In the genomic region with DNA sequence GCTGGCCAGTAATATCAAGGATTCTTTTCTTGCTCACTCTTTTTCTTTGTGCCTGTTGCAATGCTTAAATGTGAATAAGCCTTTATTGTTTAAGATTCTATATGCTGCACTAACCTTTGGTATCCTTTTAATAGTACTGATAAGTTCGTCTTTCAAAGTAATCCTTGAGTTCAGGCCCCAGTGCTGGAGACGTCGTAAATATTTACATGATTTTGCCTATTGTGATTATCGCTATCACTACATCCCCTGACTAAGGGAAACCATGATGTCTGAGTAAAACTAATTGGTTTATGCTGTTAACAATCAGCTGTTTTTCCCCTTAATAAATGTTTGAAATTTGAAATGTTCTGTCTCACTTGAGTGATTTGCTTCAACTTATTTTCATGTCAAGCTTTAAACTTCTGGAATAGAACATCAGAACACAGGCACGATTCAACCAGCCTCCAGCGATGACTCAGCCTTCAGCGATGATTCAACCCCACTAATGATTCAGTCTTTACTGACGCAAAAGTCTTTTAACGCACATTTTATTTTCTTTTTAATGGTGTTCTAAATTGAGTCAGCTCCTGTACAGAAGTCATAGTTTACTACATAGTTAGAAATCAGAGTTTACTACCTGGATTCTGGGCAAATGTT, we compare ENCODE assay signal across 8 cellular contexts. TPM values are rescaled to one million over a fixed set of nuclear protein-coding genes. Genes with fewer than 3 reads are reported as not detected.
DNase-seq lines count a peak whose midpoint lies in the region; ATAC-seq and TF ChIP-seq lines count a peak whose summit lies in the region.

No MANE protein-coding gene starts in this region.

- no peak for TF ChIP-seq POLR2A in HCT116 (IDR thresholded peaks at IDR 0.05; ENCODE audit: borderline replicate concordance, extremely low read depth, insufficient read depth, insufficient read length)

- CTCF ChIA-PET in HCT116 (lab: Charles Lee): interaction anchor here (1.1 to 1.9 kb wide), 3 partner anchors 12 to 240 kb away, joined by 4 to 5 read pairs (median 4); no protein-coding TSS in a partner anchor
- CTCF ChIA-PET in GM10248 (lab: Yijun Ruan, JAX): interaction anchor here (1.0 to 1.6 kb wide), 4 partner anchors 12 to 240 kb away, joined by 4 to 7 read pairs (median 5); no protein-coding TSS in a partner anchor

- no peaks in the 10 kb centered on the region for H4K20me1 ChIP-seq in HCT116 (ENCODE audit: insufficient read depth)

- H3K4me1 Mint-ChIP-seq in T-helper 17 cell (peaks cover 35% of the 10 kb centered on the region), brain (peaks cover 22% of the 10 kb centered on the region), mesothelial cell of epicardium (peaks cover 31% of the 10 kb centered on the region)

- ATAC-seq in HCT116: peak; percentile 49
- ATAC-seq in T-helper 17 cell: peak; percentile 18

- peak overlapping the region; percentile 53 for H3K27ac ChIP-seq in HCT116 (ENCODE audit: low read depth, low read length)
- H3K27ac ChIP-seq in substantia nigra (ENCODE audit: low read depth, low read length, poor library complexity, severe bottlenecking): peak overlapping the region; percentile 77

- no TSS peak for BruUV-seq in HCT116 (replicated peaks; lab: Mats Ljungman, UMichigan)

- peak overlapping the region; percentile 67 for H3K4me2 ChIP-seq in HCT116 (ENCODE audit: low read length)

- H3K79me2 ChIP-seq in HCT116 (ENCODE audit: insufficient read depth, low read length): peaks cover 12% of the 10 kb centered on the region; the same call in 1 of the 2 replicates

- peak overlapping the region; percentile 51 for H3K9ac ChIP-seq in HCT116 (ENCODE audit: low read length)

- no peak for TF ChIP-seq RAD21 in HCT116 (IDR thresholded peaks at IDR 0.05; ENCODE audit: low read depth)

- peak overlapping the region; percentile 13 to 19; a peak in 2 of 4 replicates for H3K4me3 ChIP-seq in HCT116 (replicated peaks in 1 of 2; ENCODE audit: low read depth in 1 of 2, low read length in 2 of 2)

- H3K27me3 Mint-ChIP-seq in T-helper 17 cell: no peaks in the 10 kb centered on the region
- H3K27me3 Mint-ChIP-seq in brain: peaks cover 41% of the 10 kb centered on the region
- no peaks in the 10 kb centered on the region for H3K27me3 Mint-ChIP-seq in mesothelial cell of epicardium (ENCODE audit: low read depth)

- H3K27ac Mint-ChIP-seq in T-helper 17 cell (peak overlapping the region; percentile 81), brain (peak overlapping the region in 4 of 5 experiments; percentile 3 to 70 (median 34)), mesothelial cell of epicardium (peak overlapping the region; percentile 65)

- H3K36me3 Mint-ChIP-seq in T-helper 17 cell (ENCODE audit: low read depth) (no peaks in the 10 kb centered on the region), brain (no peaks in the 10 kb centered on the region), mesothelial cell of epicardium (no peaks in the 10 kb centered on the region)

- H3K4me1 ChIP-seq in HCT116 (ENCODE audit: control insufficient read depth in 1 of 2, insufficient read depth in 2 of 2, low read length in 2 of 2): peaks cover 26 to 57% of the 10 kb centered on the region in 2 experiments

- POLR2A ChIA-PET in HCT116 (lab: Charles Lee) (no interaction called here), GM10248 (lab: Yijun Ruan, JAX) (no interaction called here)

- H3K9me3 ChIP-seq in HCT116 (ENCODE audit: control insufficient read depth in 1 of 2, insufficient read depth in 1 of 2, low read depth in 1 of 2, low read length in 2 of 2) (no peaks in the 10 kb centered on the region), T-helper 17 cell (ENCODE audit: control insufficient read depth, low read length, poor library complexity, severe bottlenecking) (no peaks in the 10 kb centered on the region)

- H2AFZ ChIP-seq in HCT116 (ENCODE audit: low read depth, low read length, poor library complexity, severe bottlenecking): no peak overlapping the region

- in situ Hi-C loops in G401 (cut with HindIII; ENCODE audit: low sequenced_read_pairs): no loop called here

- H3K9me3 Mint-ChIP-seq in brain (peaks cover 0 to 6% (median 0%) of the 10 kb centered on the region in 5 experiments), mesothelial cell of epicardium (no peaks in the 10 kb centered on the region)

- no peaks in the 10 kb centered on the region for H3K27me3 ChIP-seq in HCT116 (ENCODE audit: insufficient read depth, low read length)

- H3K4me3 Mint-ChIP-seq in T-helper 17 cell: peak overlapping the region; percentile 63
- H3K4me3 Mint-ChIP-seq in brain: peak overlapping the region in 1 of 5 experiments; percentile 12
- no peak overlapping the region for H3K4me3 Mint-ChIP-seq in mesothelial cell of epicardium

- TF ChIP-seq CTCF in HCT116 (IDR thresholded peaks at IDR 0.05 in 2 of 3, conservative IDR thresholded peaks at IDR 0.05 in 1 of 3; ENCODE audit: borderline replicate concordance in 1 of 3, insufficient read depth in 1 of 3, low read depth in 2 of 3, low read length in 2 of 3) (no peak), brain (conservative IDR thresholded peaks at IDR 0.05) (no peak), mesothelial cell of epicardium (IDR thresholded peaks at IDR 0.05; ENCODE audit: unreplicated experiment) (no peak), GM10248 (IDR thresholded peaks at IDR 0.05; ENCODE audit: control extremely low read depth, extremely low read depth, low read depth, missing control alignments) (no peak)

- H3K9me2 ChIP-seq in HCT116 (ENCODE audit: insufficient read depth): no peaks in the 10 kb centered on the region

- DNase-seq in HCT116 (ENCODE audit: low read depth, low spot score): peak; percentile 64
- no peak for DNase-seq in T-helper 17 cell
- no peak for DNase-seq in mesothelial cell of epicardium (ENCODE audit: low spot score in 2 of 2, unreplicated experiment in 2 of 2)
- DNase-seq in substantia nigra (lab: John Stamatoyannopoulos, UW): peak in 21 of 49 donors; percentile 7 to 57 (median 26)
- DNase-seq in G401 (ENCODE audit: low spot score): no peak
- no peak for DNase-seq in NCI-H1105 (lab: John Stamatoyannopoulos, UW)
- no peak for DNase-seq in GM10248 (ENCODE audit: extremely low spot score)

- intact Hi-C loops in HCT116 (cut with micrococcal nuclease): no loop called here

- RAD21 ChIA-PET in HCT116 (lab: Charles Lee; ENCODE audit: low non-redundant PET in 1 of 2, low total read pairs in 2 of 2, uncharacterized antibody in 2 of 2, unreplicated experiment in 2 of 2): no interaction called here

- no peaks in the 10 kb centered on the region for H3K36me3 ChIP-seq in HCT116 (ENCODE audit: control insufficient read depth in 1 of 2, insufficient read depth in 2 of 2, low read length in 2 of 2)

TF ChIP-seq in HCT116, 20 proteins besides CTCF, POLR2A, EP300 and RAD21 (continues in another document):
- TF ChIP-seq REST (IDR thresholded peaks at IDR 0.05; ENCODE audit: low read depth) (no peak), CEBPB (IDR thresholded peaks at IDR 0.05; ENCODE audit: low read depth) (peak; percentile 81), EZH2phosphoT487 (IDR thresholded peaks at IDR 0.05; ENCODE audit: borderline replicate concordance) (no peak)
- TF ChIP-seq, protein P1, sequence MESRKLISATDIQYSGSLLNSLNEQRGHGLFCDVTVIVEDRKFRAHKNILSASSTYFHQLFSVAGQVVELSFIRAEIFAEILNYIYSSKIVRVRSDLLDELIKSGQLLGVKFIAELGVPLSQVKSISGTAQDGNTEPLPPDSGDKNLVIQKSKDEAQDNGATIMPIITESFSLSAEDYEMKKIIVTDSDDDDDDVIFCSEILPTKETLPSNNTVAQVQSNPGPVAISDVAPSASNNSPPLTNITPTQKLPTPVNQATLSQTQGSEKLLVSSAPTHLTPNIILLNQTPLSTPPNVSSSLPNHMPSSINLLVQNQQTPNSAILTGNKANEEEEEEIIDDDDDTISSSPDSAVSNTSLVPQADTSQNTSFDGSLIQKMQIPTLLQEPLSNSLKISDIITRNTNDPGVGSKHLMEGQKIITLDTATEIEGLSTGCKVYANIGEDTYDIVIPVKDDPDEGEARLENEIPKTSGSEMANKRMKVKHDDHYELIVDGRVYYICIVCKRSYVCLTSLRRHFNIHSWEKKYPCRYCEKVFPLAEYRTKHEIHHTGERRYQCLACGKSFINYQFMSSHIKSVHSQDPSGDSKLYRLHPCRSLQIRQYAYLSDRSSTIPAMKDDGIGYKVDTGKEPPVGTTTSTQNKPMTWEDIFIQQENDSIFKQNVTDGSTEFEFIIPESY (IDR thresholded peaks at IDR 0.05; ENCODE audit: extremely low read depth, insufficient replicate concordance, low read length): no peak

RNA-seq across cellular contexts. Expression of gene HTATIP2, which starts 3.9 kb away (rescaled TPM):
- total RNA-seq in HCT116 (2021; ENCODE audit: unreplicated experiment) (43.4 TPM), T-helper 17 cell (10 to 100 TPM; 17.1 to 18.8 TPM), mesothelial cell of epicardium (9.8 to 11.1 TPM (median 10.8 TPM) in 3 replicates)
- 28.3 and 40.8 TPM in 2 replicates for polyA plus RNA-seq in HCT116 (2012)
- polyA plus RNA-seq in brain (ENCODE audit: insufficient read depth, low read depth, low replicate concordance): 25.7 TPM
- not detected in 2 replicates for total RNA-seq in G401 (2014; rRNA removed; shearing (Covaris generic))

RNA-seq across cellular contexts. Expression of gene PRMT3, which starts 20.1 kb away (rescaled TPM):
- total RNA-seq in HCT116 (2021; ENCODE audit: unreplicated experiment) (24.3 TPM), T-helper 17 cell (10 to 100 TPM; 10.1 to 12.2 TPM), mesothelial cell of epicardium (18.9 to 19.5 TPM (median 19.2 TPM) in 3 replicates)
- polyA plus RNA-seq in HCT116 (2012): 8.2 and 9.8 TPM in 2 replicates
- 5.4 TPM for polyA plus RNA-seq in brain (ENCODE audit: insufficient read depth, low read depth, low replicate concordance)
- total RNA-seq in G401 (2014; rRNA removed; shearing (Covaris generic)): 30.9 and 53.6 TPM in 2 replicates

Comparison
In these comparisons a context has a peak if more than half of its experiments do, and no peak if none do; other contexts are left out.
1. RNA of gene HTATIP2, which starts 3.9 kb away (total RNA-seq): 43.4 TPM in HCT116 (single experiment), 17.1 to 18.8 TPM in T-helper 17 cell and 9.8 to 11.1 TPM in mesothelial cell of epicardium; not detected in G401; every median in the first group is over 10 times any median in the second.
2. Peak in every context shown above with its lines, with median percentiles within 50 percentile points of each other: H3K27ac Mint-ChIP-seq.